In genomic region chr2:206263959-206264603, GRCh38 we compare ENCODE assay signal across 3 cellular contexts.
TF ChIP-seq lines count a peak whose summit lies in the region.

No MANE protein-coding gene starts in this region.

TF ChIP-seq in SK-N-SH, 30 proteins besides CTCF, POLR2A, EP300 and RAD21:
- TF ChIP-seq ZBTB33 (IDR thresholded peaks at IDR 0.05; ENCODE audit: borderline replicate concordance, low read depth) (no peak), FOSL2 (IDR thresholded peaks at IDR 0.05; ENCODE audit: borderline replicate concordance, low read depth) (no peak), USF2 (IDR thresholded peaks at IDR 0.05; ENCODE audit: borderline replicate concordance, low read depth, low read length) (no peak), JUND (IDR thresholded peaks at IDR 0.05) (no peak), CHD2 (IDR thresholded peaks at IDR 0.05; ENCODE audit: low read length, partially characterized antibody) (no peak), IRF3 (IDR thresholded peaks at IDR 0.05; ENCODE audit: low read depth, low read length) (no peak), RFX5 (IDR thresholded peaks at IDR 0.05; ENCODE audit: low read length) (no peak), GABPA (IDR thresholded peaks at IDR 0.05; ENCODE audit: low read depth) (no peak)

TF ChIP-seq in SK-N-SH treated with all-trans-retinoic acid at 6 μM for 48 hours, 23 proteins besides CTCF, POLR2A, EP300 and RAD21:
- TF ChIP-seq BACH2 (CRISPR knock-in tag; IDR thresholded peaks at IDR 0.05; ENCODE audit: borderline replicate concordance) (no peak), OSR1 (CRISPR knock-in tag; IDR thresholded peaks at IDR 0.05) (no peak), CSRNP3 (CRISPR knock-in tag; IDR thresholded peaks at IDR 0.05) (no peak), POU6F1 (CRISPR knock-in tag; IDR thresholded peaks at IDR 0.05; ENCODE audit: borderline replicate concordance, low read depth) (no peak), ZFP3 (CRISPR knock-in tag; IDR thresholded peaks at IDR 0.05) (no peak)

TF ChIP-seq in H1, 55 proteins besides CTCF, POLR2A, EP300 and RAD21:
- TF ChIP-seq MAX (IDR thresholded peaks at IDR 0.05) (peak; percentile 52; the same call in 1 of the 2 replicates), CBX8 (IDR thresholded peaks at IDR 0.05; ENCODE audit: borderline replicate concordance, low read depth, low read length) (0 out of 2 replicates have a peak, but pooled peaks have one; percentile 50), RNF2 (IDR thresholded peaks at IDR 0.05; ENCODE audit: borderline replicate concordance, low read depth, low read length, missing control alignments, poor library complexity, severe bottlenecking) (peak; percentile 61), E2F6 (IDR thresholded peaks at IDR 0.05) (peak; percentile 62; the same call in 1 of the 2 replicates), TCF12 (IDR thresholded peaks at IDR 0.05; ENCODE audit: low read depth, low read length) (0 out of 2 replicates have a peak, but pooled peaks have one; percentile 22), SP1 (IDR thresholded peaks at IDR 0.05; ENCODE audit: low read depth, low read length) (no peak), ZNF274 (IDR thresholded peaks at IDR 0.05; ENCODE audit: borderline replicate concordance, extremely low read depth, low read length) (no peak), SUZ12 (IDR thresholded peaks at IDR 0.05; ENCODE audit: low read length) (peak; percentile 81), EZH2 (IDR thresholded peaks at IDR 0.05; ENCODE audit: low read depth, low read length, severe bottlenecking) (peak; percentile 58)
